ENCODE assay signal across 18 cellular contexts in genomic region chr7:151679073-151679708, GRCh38.
DNase-seq lines count a peak whose midpoint lies in the region; ATAC-seq and TF ChIP-seq lines count a peak whose summit lies in the region.
"Had no signal": no experiment of that assay in that cellular context is flagged by ENCODE, and none has a peak within 500 bp of the region (broad histone marks: within the 10 kb centered on the region; RNA-seq: fewer than 3 reads in every experiment).

No MANE protein-coding gene starts in this region.

- H3K4me3 ChIP-seq in left ventricle myocardium inferior (no peak overlapping the region), sigmoid colon (no peak overlapping the region), MG63 (no peak overlapping the region)
- H3K4me3 ChIP-seq: SJSA1 had no signal

- peak; percentile 61 for ATAC-seq in activated CD8-positive, alpha-beta T cell treated with anti-CD3 and anti-CD28 coated beads, Interleukin-2, amount 10 ng/mL, durations not matched to agents 7 days and 5 days
- ATAC-seq in GM18873 (IDR thresholded peaks at IDR 0.05; ENCODE audit: low FRiP score, unreplicated experiment): no peak
- ATAC-seq: WTC11 had no signal

- no peaks in the 10 kb centered on the region for H3K9me3 Mint-ChIP-seq in activated CD8-positive, alpha-beta T cell treated with anti-CD3 and anti-CD28 coated beads, Interleukin-2, amount 10 ng/mL, durations not matched to agents 7 days and 5 days (ENCODE audit: insufficient read depth)
- H3K9me3 Mint-ChIP-seq: activated T-helper 1 cell treated with anti-CD3 and anti-CD28 coated beads, Interleukin-12 subunit alpha, Interleukin-12 subunit beta, Interleukin-2, Interleukin-4 antibody, amounts not matched to agents 30 ng/mL and 10 ng/mL and 1 ng/mL, durations not matched to agents 14 hours and 24 hours and 36 hours; neural crest cell; WTC11 had no signal

- peak overlapping the region; percentile 73 for H3K27ac Mint-ChIP-seq in activated CD8-positive, alpha-beta T cell treated with anti-CD3 and anti-CD28 coated beads, Interleukin-2, amount 10 ng/mL, durations not matched to agents 7 days and 5 days
- H3K27ac Mint-ChIP-seq: activated T-helper 1 cell treated with anti-CD3 and anti-CD28 coated beads, Interleukin-12 subunit alpha, Interleukin-12 subunit beta, Interleukin-2, Interleukin-4 antibody, amounts not matched to agents 30 ng/mL and 10 ng/mL and 1 ng/mL, durations not matched to agents 14 hours and 24 hours and 36 hours; WTC11 had no signal

- H3K9me3 ChIP-seq in left ventricle myocardium inferior (replicated peaks) (no peaks in the 10 kb centered on the region), sigmoid colon (no peaks in the 10 kb centered on the region), MG63 (no peaks in the 10 kb centered on the region)
- H3K9me3 ChIP-seq: SJSA1 had no signal

- peak overlapping the region; percentile 29 for H3K4me3 Mint-ChIP-seq in activated CD8-positive, alpha-beta T cell treated with anti-CD3 and anti-CD28 coated beads, Interleukin-2, amount 10 ng/mL, durations not matched to agents 7 days and 5 days
- H3K4me3 Mint-ChIP-seq: activated T-helper 1 cell treated with anti-CD3 and anti-CD28 coated beads, Interleukin-12 subunit alpha, Interleukin-12 subunit beta, Interleukin-2, Interleukin-4 antibody, amounts not matched to agents 30 ng/mL and 10 ng/mL and 1 ng/mL, durations not matched to agents 14 hours and 24 hours and 36 hours; neural crest cell; WTC11 had no signal

- in situ Hi-C loops in GM13976 (cut with MboI; ENCODE audit: low sequenced_read_pairs, unreplicated experiment): no loop called here

- H3K4me1 Mint-ChIP-seq in activated CD8-positive, alpha-beta T cell treated with anti-CD3 and anti-CD28 coated beads, Interleukin-2, amount 10 ng/mL, durations not matched to agents 7 days and 5 days (ENCODE audit: low read depth): peaks cover 28% of the 10 kb centered on the region

- H3K36me3 Mint-ChIP-seq in activated CD8-positive, alpha-beta T cell treated with anti-CD3 and anti-CD28 coated beads, Interleukin-2, amount 10 ng/mL, durations not matched to agents 7 days and 5 days (ENCODE audit: low read depth): no peaks in the 10 kb centered on the region
- H3K36me3 Mint-ChIP-seq: WTC11 had no signal

- no peak for TF ChIP-seq POLR2A in sigmoid colon (IDR thresholded peaks at IDR 0.05)

- TF ChIP-seq CTCF in GM13976 (IDR thresholded peaks at IDR 0.05; ENCODE audit: borderline replicate concordance, control extremely low read depth, extremely low read depth, insufficient read depth, missing control alignments) (no peak), left ventricle myocardium inferior (IDR thresholded peaks at IDR 0.05; ENCODE audit: borderline replicate concordance) (peak; percentile 10), sigmoid colon (IDR thresholded peaks at IDR 0.05) (no peak)

- no peaks in the 10 kb centered on the region for H3K27me3 Mint-ChIP-seq in activated CD8-positive, alpha-beta T cell treated with anti-CD3 and anti-CD28 coated beads, Interleukin-2, amount 10 ng/mL, durations not matched to agents 7 days and 5 days (ENCODE audit: low read depth)

- H3K27ac ChIP-seq in left ventricle myocardium inferior (replicated peaks): peak overlapping the region; percentile 64
- peak overlapping the region in 2 of 4 donors; percentile 68 to 73 for H3K27ac ChIP-seq in sigmoid colon
- H3K27ac ChIP-seq: SJSA1 had no signal

- 42 to 72% methylated on average over 8 of the region's 8 CpGs for WGBS in sigmoid colon, 2 donors

- H3K4me1 ChIP-seq in left ventricle myocardium inferior (peaks cover 57% of the 10 kb centered on the region), sigmoid colon (peaks cover 0 to 23% (median 7%) of the 10 kb centered on the region in 4 donors)

- POLR2A ChIA-PET in activated CD8-positive, alpha-beta T cell treated with anti-CD3 and anti-CD28 coated beads, Interleukin-2, amount 10 ng/mL, durations not matched to agents 7 days and 5 days (lab: Charles Lee): interaction anchor here (0.7 kb wide), 1 partner anchor 276 kb away, joined by 3 read pairs; no protein-coding TSS in a partner anchor

- H3K27me3 ChIP-seq in left ventricle myocardium inferior (ENCODE audit: low read depth) (no peaks in the 10 kb centered on the region), sigmoid colon (no peaks in the 10 kb centered on the region), MG63 (no peaks in the 10 kb centered on the region)
- H3K27me3 ChIP-seq: SJSA1 had no signal

- CTCF ChIA-PET in activated CD8-positive, alpha-beta T cell treated with anti-CD3 and anti-CD28 coated beads, Interleukin-2, amount 10 ng/mL, durations not matched to agents 7 days and 5 days (lab: Charles Lee): no interaction called here

- H3K36me3 ChIP-seq in left ventricle myocardium inferior: peaks cover 12% of the 10 kb centered on the region
- H3K36me3 ChIP-seq in sigmoid colon: no peaks in the 10 kb centered on the region
- H3K36me3 ChIP-seq in MG63: no peaks in the 10 kb centered on the region

- intact Hi-C loops in left ventricle myocardium inferior (cut with micrococcal nuclease): no loop called here
- intact Hi-C loops in sigmoid colon (cut with DNase I): no loop called here

- TF ChIP-seq EP300 in sigmoid colon (IDR thresholded peaks at IDR 0.05): no peak

- peak; percentile 20 for DNase-seq in GM13976 (ENCODE audit: low spot score)
- DNase-seq in activated CD8-positive, alpha-beta T cell treated with anti-CD3 and anti-CD28 coated beads, Interleukin-2, amount 10 ng/mL, durations not matched to agents 7 days and 5 days: peak; percentile 28
- no peak for DNase-seq in left ventricle myocardium inferior
- peak; percentile 29 for DNase-seq in sigmoid colon
- DNase-seq in MG63: no peak
- DNase-seq in activated CD4-positive, alpha-beta T cell treated with anti-CD3 and anti-CD28 coated beads for 48 hours: no peak
- DNase-seq: amniotic stem cell; COR-L47; effector CD8-positive, alpha-beta T cell; NCI-H2171 treated with DMSO at 0.1 percent for 48 hours; NCI-H69; retina; stimulated activated naive CD4-positive, alpha-beta T cell treated with Interleukin-2 at 50 U/mL for 16 hours had no signal

Comparison
In these comparisons a context has a peak if more than half of its experiments do, and no peak if none do; other contexts are left out.
1. DNase-seq: peak in GM13976 (single experiment), activated CD8-positive, alpha-beta T cell treated with anti-CD3 and anti-CD28 coated beads, Interleukin-2, amount 10 ng/mL, durations not matched to agents 7 days and 5 days (single experiment) and sigmoid colon (single experiment); none in left ventricle myocardium inferior (single experiment), MG63 (single experiment) and activated CD4-positive, alpha-beta T cell treated with anti-CD3 and anti-CD28 coated beads for 48 hours (single experiment).